17 cellular contexts compared by ENCODE assay signal in the genomic region with DNA sequence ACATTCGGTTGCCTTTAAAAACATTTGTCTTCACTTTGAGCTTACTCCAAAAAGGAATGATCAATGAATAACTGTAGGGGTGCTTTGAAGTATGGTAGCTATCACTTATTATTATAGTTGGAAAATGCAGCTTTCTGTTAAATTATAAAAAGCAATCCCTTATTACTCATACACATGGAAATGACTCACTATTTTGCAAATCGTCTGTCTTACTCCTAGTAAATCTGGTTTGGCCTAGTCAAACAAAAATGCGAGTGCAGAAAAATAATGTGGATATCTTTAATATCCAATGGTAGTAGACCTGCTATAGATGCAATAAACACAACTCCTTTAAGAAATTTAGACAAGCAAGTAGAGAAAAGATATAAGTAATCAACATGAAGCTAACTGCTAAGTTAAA.
DNase-seq lines count a peak whose midpoint lies in the region; ATAC-seq and TF ChIP-seq lines count a peak whose summit lies in the region.
"Had no signal": no experiment of that assay in that cellular context is flagged by ENCODE, and none has a peak within 500 bp of the region (broad histone marks: within the 10 kb centered on the region; RNA-seq: fewer than 3 reads in every experiment).

No MANE protein-coding gene starts in this region.

- H3K9me3 ChIP-seq in GM23248 (ENCODE audit: low read depth) (no peaks in the 10 kb centered on the region), SK-N-SH (no peaks in the 10 kb centered on the region; the same call in 1 of the 2 replicates), fibroblast of lung (ENCODE audit: control insufficient read depth, insufficient read depth, low read depth, low read length) (no peaks in the 10 kb centered on the region)
- H3K9me3 ChIP-seq: A549, testis had no signal

- H3K4me1 ChIP-seq in ACC112 (ENCODE audit: control insufficient read depth, insufficient read depth, low read length, unreplicated experiment), result peaks cover 12% of the 10 kb centered on the region
- peaks cover 11% of the 10 kb centered on the region for H3K4me1 ChIP-seq in GM23248 (ENCODE audit: insufficient read depth)
- 0 out of 4 replicates have a peak, but pooled peaks cover 0 to 3% of the 10 kb centered on the region in 2 experiments for H3K4me1 ChIP-seq in SK-N-SH (ENCODE audit: control insufficient read depth in 1 of 2, insufficient read depth in 2 of 2, low read depth in 1 of 2, low read length in 1 of 2)
- H3K4me1 ChIP-seq in fibroblast of lung (ENCODE audit: control insufficient read depth, extremely low read depth, insufficient read depth, low read length), result no peaks in the 10 kb centered on the region
- H3K4me1 ChIP-seq: A549, esophagus muscularis mucosa, left lung, testis had no signal

- no peaks in the 10 kb centered on the region for H4K20me1 ChIP-seq in GM23248 (ENCODE audit: insufficient read depth)
- no peaks in the 10 kb centered on the region for H4K20me1 ChIP-seq in SK-N-SH (ENCODE audit: insufficient read depth)
- H4K20me1 ChIP-seq in fibroblast of lung (ENCODE audit: control insufficient read depth, extremely low read depth, insufficient read depth, low read length), result no peaks in the 10 kb centered on the region

- no peaks in the 10 kb centered on the region for H3K36me3 ChIP-seq in ACC112 (ENCODE audit: insufficient read depth, low read length)
- no peaks in the 10 kb centered on the region for H3K36me3 ChIP-seq in GM23248 (ENCODE audit: low read depth)
- H3K36me3 ChIP-seq in SK-N-SH (replicated peaks in 1 of 2; ENCODE audit: control insufficient read depth in 1 of 2, insufficient read depth in 2 of 2, low read length in 1 of 2), result no peaks in the 10 kb centered on the region
- H3K36me3 ChIP-seq in fibroblast of lung (ENCODE audit: control insufficient read depth, insufficient read depth, low read length), result no peaks in the 10 kb centered on the region
- H3K36me3 ChIP-seq: esophagus muscularis mucosa, left lung had no signal

- H2AFZ ChIP-seq in ACC112 (ENCODE audit: low read length, unreplicated experiment) (peak overlapping the region; percentile 40), GM23248 (no peak overlapping the region), SK-N-SH (ENCODE audit: low read depth) (no peak overlapping the region), fibroblast of lung (ENCODE audit: low read length) (no peak overlapping the region)

- CTCF ChIA-PET in SK-N-SH (lab: Yijun Ruan, JAX), result interaction anchor here (0.7 kb wide), 1 partner anchor 19 kb away, joined by 3 read pairs; no protein-coding TSS in a partner anchor

- H3K9me2 ChIP-seq in GM23248 (ENCODE audit: insufficient read depth), result peaks cover 7% of the 10 kb centered on the region; the same call in 1 of the 2 replicates
- H3K9me2 ChIP-seq in SK-N-SH, result no peaks in the 10 kb centered on the region

- no peak for TF ChIP-seq RAD21 in SK-N-SH (IDR thresholded peaks at IDR 0.05; ENCODE audit: low read length)

- no peaks in the 10 kb centered on the region for H3K27me3 ChIP-seq in ACC112 (ENCODE audit: insufficient read depth, low read length)
- no peaks in the 10 kb centered on the region for H3K27me3 ChIP-seq in GM23248 (replicated peaks; ENCODE audit: insufficient read depth)
- no peaks in the 10 kb centered on the region for H3K27me3 ChIP-seq in SK-N-SH (ENCODE audit: insufficient read depth)
- H3K27me3 ChIP-seq in fibroblast of lung (ENCODE audit: control insufficient read depth, insufficient read depth, low read length), result no peaks in the 10 kb centered on the region
- H3K27me3 ChIP-seq: esophagus muscularis mucosa, left lung, testis had no signal

- intact Hi-C loops in cardiac septum (cut with DNase I), result no loop called here

- H3K27ac ChIP-seq in ACC112 (ENCODE audit: low read depth, low read length), result peak overlapping the region; percentile 33; the same call in 1 of the 2 replicates
- no peak overlapping the region for H3K27ac ChIP-seq in GM23248
- 0 out of 4 replicates have a peak overlapping the region, but pooled peaks of 1 of the 2 experiments have one; percentile 4 for H3K27ac ChIP-seq in SK-N-SH (ENCODE audit: low read depth in 2 of 2, low read length in 1 of 2)
- H3K27ac ChIP-seq in fibroblast of lung (ENCODE audit: insufficient read depth, low read length), result no peak overlapping the region
- H3K27ac ChIP-seq: A549, coronary artery, esophagus muscularis mucosa, left lung, SK-N-MC, testis had no signal

- H3K79me2 ChIP-seq in ACC112 (ENCODE audit: control insufficient read depth, insufficient read depth, low read length, unreplicated experiment) (no peaks in the 10 kb centered on the region), GM23248 (ENCODE audit: insufficient read depth) (no peaks in the 10 kb centered on the region), SK-N-SH (ENCODE audit: insufficient read depth) (no peaks in the 10 kb centered on the region), fibroblast of lung (ENCODE audit: control insufficient read depth, insufficient read depth, low read length) (no peaks in the 10 kb centered on the region)

- TF ChIP-seq EP300 in SK-N-SH (IDR thresholded peaks at IDR 0.05; ENCODE audit: borderline replicate concordance in 1 of 2, low read depth in 1 of 2, low read length in 1 of 2), result no peak

- POLR2A ChIA-PET in SK-N-SH (lab: Yijun Ruan, JAX), result no interaction called here

- DNase-seq in GM23248 (peak; percentile 77), SK-N-SH (no peak), fibroblast of lung (ENCODE audit: low read depth in 2 of 2) (peak; percentile 70 to 78), cardiac septum (ENCODE audit: low spot score) (no peak), NCI-H526 (lab: John Stamatoyannopoulos, UW) (no peak)
- no peak for DNase-seq in activated T-cell treated with anti-CD3 and anti-CD28 coated beads, Interleukin-2, amount 50 U/mL, for 48 hours
- DNase-seq: activated CD4-positive, alpha-beta T cell treated with anti-CD3 and anti-CD28 coated beads, Interleukin-2, amount 10 ng/mL, durations not matched to agents 7 days and 5 days; activated T-cell treated with anti-CD3 and anti-CD28 coated beads, Interleukin-2, amount 50 U/mL, for 1 hour; left lung; NCI-H2227 treated with DMSO at 0.1 percent for 48 hours; testis had no signal

- 3 to 5% methylated on average over 3 of the region's 3 CpGs for WGBS in GM23248 (ENCODE audit: low coverage in 1 of 2, low lambda C conversion rate in 2 of 2, missing lambda C conversion rate in 2 of 2), 2 experiments
- 21% methylated on average over 3 of the region's 3 CpGs for WGBS in SK-N-SH (ENCODE audit: low lambda C conversion rate)

- in situ Hi-C loops in GM23248 (cut with MboI), result no loop called here

- H3K9ac ChIP-seq in GM23248 (no peak overlapping the region), SK-N-SH (no peak overlapping the region), fibroblast of lung (ENCODE audit: insufficient read depth, low read length) (no peak overlapping the region)

- H3K4me2 ChIP-seq in GM23248 (ENCODE audit: unreplicated experiment), result peak overlapping the region; percentile 24
- no peak overlapping the region for H3K4me2 ChIP-seq in SK-N-SH
- no peak overlapping the region for H3K4me2 ChIP-seq in fibroblast of lung (ENCODE audit: extremely low read depth, insufficient read depth, low read length)
- H3K4me2 ChIP-seq: A549 had no signal

- ATAC-seq in HG03045 (IDR thresholded peaks at IDR 0.05; ENCODE audit: unreplicated experiment), result no peak
- ATAC-seq: A549, left lung had no signal

- H3F3A ChIP-seq in GM23248 (ENCODE audit: insufficient read depth) (peaks cover 8% of the 10 kb centered on the region), SK-N-SH (replicated peaks; ENCODE audit: insufficient read depth) (peaks cover 3% of the 10 kb centered on the region)

- TF ChIP-seq CTCF in SK-N-SH (IDR thresholded peaks at IDR 0.05) (no peak), fibroblast of lung (conservative IDR thresholded peaks at IDR 0.05 in 1 of 2, IDR thresholded peaks at IDR 0.05 in 1 of 2; ENCODE audit: low read depth in 1 of 2, low read length in 2 of 2) (no peak)

- H3K4me3 ChIP-seq in ACC112 (ENCODE audit: low read depth, low read length) (no peak overlapping the region), GM23248 (no peak overlapping the region), SK-N-SH (ENCODE audit: low read depth in 2 of 2, low read length in 1 of 2) (no peak overlapping the region), fibroblast of lung (replicated peaks in 1 of 4; ENCODE audit: control extremely low read depth in 1 of 4, insufficient read depth in 1 of 4, low read depth in 3 of 4, low read length in 4 of 4) (no peak overlapping the region)
- H3K4me3 ChIP-seq: A549, coronary artery, esophagus muscularis mucosa, left lung, SK-N-MC, testis had no signal

TF ChIP-seq in SK-N-SH, 30 proteins besides CTCF, POLR2A, EP300 and RAD21 (continues in another document):
- TF ChIP-seq FOSL2 (IDR thresholded peaks at IDR 0.05; ENCODE audit: borderline replicate concordance, low read depth) (peak; percentile 46; the same call in 1 of the 2 replicates), FOXM1 (IDR thresholded peaks at IDR 0.05; ENCODE audit: low read depth) (no peak), NRF1 (IDR thresholded peaks at IDR 0.05; ENCODE audit: low read depth, low read length) (no peak), NFIC (IDR thresholded peaks at IDR 0.05; ENCODE audit: borderline replicate concordance) (no peak)
- TF ChIP-seq, protein P1, sequence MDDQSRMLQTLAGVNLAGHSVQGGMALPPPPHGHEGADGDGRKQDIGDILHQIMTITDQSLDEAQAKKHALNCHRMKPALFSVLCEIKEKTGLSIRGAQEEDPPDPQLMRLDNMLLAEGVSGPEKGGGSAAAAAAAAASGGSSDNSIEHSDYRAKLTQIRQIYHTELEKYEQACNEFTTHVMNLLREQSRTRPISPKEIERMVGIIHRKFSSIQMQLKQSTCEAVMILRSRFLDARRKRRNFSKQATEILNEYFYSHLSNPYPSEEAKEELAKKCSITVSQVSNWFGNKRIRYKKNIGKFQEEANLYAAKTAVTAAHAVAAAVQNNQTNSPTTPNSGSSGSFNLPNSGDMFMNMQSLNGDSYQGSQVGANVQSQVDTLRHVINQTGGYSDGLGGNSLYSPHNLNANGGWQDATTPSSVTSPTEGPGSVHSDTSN (IDR thresholded peaks at IDR 0.05), result 0 out of 2 replicates have a peak, but pooled peaks have one; percentile 4
- TF ChIP-seq, protein P2, sequence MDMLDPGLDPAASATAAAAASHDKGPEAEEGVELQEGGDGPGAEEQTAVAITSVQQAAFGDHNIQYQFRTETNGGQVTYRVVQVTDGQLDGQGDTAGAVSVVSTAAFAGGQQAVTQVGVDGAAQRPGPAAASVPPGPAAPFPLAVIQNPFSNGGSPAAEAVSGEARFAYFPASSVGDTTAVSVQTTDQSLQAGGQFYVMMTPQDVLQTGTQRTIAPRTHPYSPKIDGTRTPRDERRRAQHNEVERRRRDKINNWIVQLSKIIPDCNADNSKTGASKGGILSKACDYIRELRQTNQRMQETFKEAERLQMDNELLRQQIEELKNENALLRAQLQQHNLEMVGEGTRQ (IDR thresholded peaks at IDR 0.05; ENCODE audit: borderline replicate concordance, low read depth, low read length), result no peak
- TF ChIP-seq, protein P3, sequence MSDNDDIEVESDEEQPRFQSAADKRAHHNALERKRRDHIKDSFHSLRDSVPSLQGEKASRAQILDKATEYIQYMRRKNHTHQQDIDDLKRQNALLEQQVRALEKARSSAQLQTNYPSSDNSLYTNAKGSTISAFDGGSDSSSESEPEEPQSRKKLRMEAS (IDR thresholded peaks at IDR 0.05; ENCODE audit: low read depth), result no peak

Comparison
In these comparisons a context has a peak if more than half of its experiments do, and no peak if none do; other contexts are left out.
1. DNase-seq: peak in GM23248 (single experiment) and fibroblast of lung (2 of 2); none in SK-N-SH (single experiment), cardiac septum (single experiment), NCI-H526 (0 of 2) and activated T-cell treated with anti-CD3 and anti-CD28 coated beads, Interleukin-2, amount 50 U/mL, for 48 hours (0 of 2).